In the genomic region with DNA sequence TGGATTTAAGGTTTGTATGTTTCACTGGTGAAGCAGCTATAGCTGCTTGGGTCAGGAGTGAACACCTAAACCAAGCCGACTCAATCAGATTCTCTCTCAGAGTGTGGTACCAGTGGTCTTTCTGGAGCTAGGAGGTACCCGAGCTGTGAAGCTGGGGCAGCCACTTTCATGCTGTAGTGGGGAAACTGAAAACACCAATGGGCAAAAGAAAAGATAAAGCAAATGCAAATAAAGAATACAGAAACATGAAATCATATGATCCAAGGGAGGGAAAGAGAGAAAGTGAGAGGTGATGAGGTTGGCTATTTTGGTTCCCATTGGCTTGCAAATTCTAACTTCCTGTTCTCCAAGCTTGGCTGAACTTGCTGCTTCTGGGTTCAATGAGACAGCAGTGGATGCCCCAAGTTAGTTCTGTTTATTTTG, we compare ENCODE assay signal across 11 cellular contexts.
DNase-seq lines count a peak whose midpoint lies in the region; ATAC-seq and TF ChIP-seq lines count a peak whose summit lies in the region.
"Had no signal": no experiment of that assay in that cellular context is flagged by ENCODE, and none has a peak within 500 bp of the region (broad histone marks: within the 10 kb centered on the region; RNA-seq: fewer than 3 reads in every experiment).

No MANE protein-coding gene starts in this region.

- peaks cover 5% of the 10 kb centered on the region for H3F3A ChIP-seq in SU-DHL-6 (ENCODE audit: insufficient read depth)

- no peak overlapping the region for H3K4me3 Mint-ChIP-seq in CD14-positive monocyte
- H3K4me3 Mint-ChIP-seq: neural crest cell had no signal

- H3K27me3 ChIP-seq in SU-DHL-6 (ENCODE audit: low read length) = no peaks in the 10 kb centered on the region
- H3K27me3 ChIP-seq: cardiac muscle cell had no signal

- peak overlapping the region; percentile 56 for H3K4me2 ChIP-seq in SU-DHL-6 (ENCODE audit: low read depth, low read length, poor library complexity, severe bottlenecking)

- no peaks in the 10 kb centered on the region for H3K36me3 ChIP-seq in SU-DHL-6 (ENCODE audit: low read length)
- H3K36me3 ChIP-seq: cardiac muscle cell had no signal

- intact Hi-C loops in head of caudate nucleus (cut with DNase I) (no loop called here), CD14-positive monocyte (cut with micrococcal nuclease) (no loop called here)

- TF ChIP-seq CTCF in SU-DHL-6 (IDR thresholded peaks at IDR 0.05; ENCODE audit: insufficient read depth, low read length, poor library complexity, severe bottlenecking) = no peak
- no peak for TF ChIP-seq CTCF in CD14-positive monocyte (IDR thresholded peaks at IDR 0.05)

- H3K36me3 Mint-ChIP-seq in CD14-positive monocyte = no peaks in the 10 kb centered on the region

- H3K9ac ChIP-seq in SU-DHL-6 (ENCODE audit: low read length) = no peak overlapping the region

- H3K27me3 Mint-ChIP-seq in CD14-positive monocyte (ENCODE audit: low read depth in 3 of 3) = no peaks in the 10 kb centered on the region

- DNase-seq in head of caudate nucleus (no peak), SHP77 treated with DMSO at 0.1 percent for 48 hours (lab: John Stamatoyannopoulos, UW) (no peak), CD14-positive monocyte (ENCODE audit: low spot score) (no peak), SHP77 (lab: John Stamatoyannopoulos, UW) (no peak)
- DNase-seq: NCI-H524 treated with DMSO at 0.1 percent for 48 hours had no signal

- peak overlapping the region; percentile 57 for H2AFZ ChIP-seq in SU-DHL-6 (ENCODE audit: low read depth, low read length, severe bottlenecking)

- H3K79me2 ChIP-seq in SU-DHL-6 (ENCODE audit: insufficient read depth, low read length) = no peaks in the 10 kb centered on the region

- H3K9me3 Mint-ChIP-seq in CD14-positive monocyte = peaks cover 3 to 7% (median 4%) of the 10 kb centered on the region in 7 donors

- H3K27ac ChIP-seq in SU-DHL-6 (ENCODE audit: low read depth, low read length) = peak overlapping the region; percentile 85
- H3K27ac ChIP-seq: cardiac muscle cell had no signal

- H3K9me2 ChIP-seq in SU-DHL-6 (replicated peaks; ENCODE audit: insufficient read depth, low read length) = no peaks in the 10 kb centered on the region

- peaks cover 5% of the 10 kb centered on the region; the same call in 1 of the 2 replicates for H3K9me3 ChIP-seq in SU-DHL-6 (ENCODE audit: insufficient read depth, low read length)

- peaks cover 8% of the 10 kb centered on the region for H3K4me1 Mint-ChIP-seq in CD14-positive monocyte
- H3K4me1 Mint-ChIP-seq: neural crest cell had no signal

- H3K27ac Mint-ChIP-seq in CD14-positive monocyte = peak overlapping the region in 2 of 7 donors; percentile 57 to 89

- no peak overlapping the region for H3K4me3 ChIP-seq in SU-DHL-6 (ENCODE audit: insufficient read depth, low read length, poor library complexity, severe bottlenecking)
- H3K4me3 ChIP-seq: cardiac muscle cell had no signal

- ATAC-seq in GM18519 (IDR thresholded peaks at IDR 0.05; ENCODE audit: low FRiP score, unreplicated experiment) (peak; percentile 90), GM21381 (IDR thresholded peaks at IDR 0.05; ENCODE audit: unreplicated experiment) (peak; percentile 89), HG03045 (IDR thresholded peaks at IDR 0.05; ENCODE audit: unreplicated experiment) (peak; percentile 73)

- no peaks in the 10 kb centered on the region for H4K20me1 ChIP-seq in SU-DHL-6 (ENCODE audit: low read depth, low read length)
